Comparison of ENCODE assay signal across 2 cellular contexts in the genomic region with DNA sequence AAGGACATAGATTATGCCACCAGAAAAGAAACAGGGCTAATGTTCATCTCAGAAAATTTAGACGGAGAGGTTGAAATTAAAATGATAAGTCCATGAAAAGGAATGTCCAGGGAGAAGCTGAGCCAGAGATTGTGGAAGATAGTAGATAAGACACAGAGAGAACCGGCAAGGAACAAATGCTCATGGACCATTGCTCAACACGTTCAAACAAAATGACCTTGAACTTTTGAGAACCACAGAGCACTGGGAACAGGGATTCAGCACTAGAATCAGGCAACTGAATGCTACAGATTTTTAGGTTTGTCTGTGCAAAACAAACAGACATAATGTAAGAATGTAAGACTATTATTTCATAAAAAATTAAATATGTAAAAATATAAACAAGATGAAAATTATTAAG.
TF ChIP-seq lines count a peak whose summit lies in the region.

No MANE protein-coding gene starts in this region.

TF ChIP-seq in HepG2, 621 proteins besides CTCF, POLR2A, EP300 and RAD21 (continues in another document):
- TF ChIP-seq GATAD2A (CRISPR knock-in tag; IDR thresholded peaks at IDR 0.05) (peak; percentile 85), NR2F6 (IDR thresholded peaks at IDR 0.05) (peak; percentile 63), NR2F6 (CRISPR knock-in tag; IDR thresholded peaks at IDR 0.05) (peak; percentile 73), SOX6 (IDR thresholded peaks at IDR 0.05) (no peak), SOX6 (CRISPR knock-in tag; IDR thresholded peaks at IDR 0.05) (peak; percentile 43; the same call in 1 of the 2 replicates), ARNTL (CRISPR knock-in tag; IDR thresholded peaks at IDR 0.05) (no peak), ARID5B (CRISPR knock-in tag; IDR thresholded peaks at IDR 0.05) (peak; percentile 84), ELF3 (CRISPR knock-in tag; IDR thresholded peaks at IDR 0.05) (0 out of 2 replicates have a peak, but pooled peaks have one; percentile 16), KAT8 (CRISPR knock-in tag; IDR thresholded peaks at IDR 0.05) (0 out of 2 replicates have a peak, but pooled peaks have one; percentile 18), FOXO1 (CRISPR knock-in tag; IDR thresholded peaks at IDR 0.05) (peak; percentile 11; the same call in 1 of the 2 replicates), ZSCAN9 (CRISPR knock-in tag; IDR thresholded peaks at IDR 0.05; ENCODE audit: borderline replicate concordance) (no peak), HNF4A (CRISPR knock-in tag; IDR thresholded peaks at IDR 0.05) (peak; percentile 71), GTF2F1 (IDR thresholded peaks at IDR 0.05; ENCODE audit: low read length) (no peak), RARA (CRISPR knock-in tag; IDR thresholded peaks at IDR 0.05) (peak; percentile 88), NFIC (IDR thresholded peaks at IDR 0.05; ENCODE audit: low read length) (peak; percentile 41; the same call in 1 of the 2 replicates), SALL1 (CRISPR knock-in tag; IDR thresholded peaks at IDR 0.05) (peak; percentile 26; the same call in 1 of the 2 replicates), RCOR2 (CRISPR knock-in tag; IDR thresholded peaks at IDR 0.05) (peak; percentile 40; the same call in 1 of the 2 replicates), NR2F2 (IDR thresholded peaks at IDR 0.05; ENCODE audit: borderline replicate concordance, low read depth) (0 out of 2 replicates have a peak, but pooled peaks have one; percentile 47), ZNF331 (CRISPR knock-in tag; IDR thresholded peaks at IDR 0.05) (peak; percentile 15; the same call in 1 of the 2 replicates), ZNF724P (CRISPR knock-in tag; IDR thresholded peaks at IDR 0.05; ENCODE audit: borderline replicate concordance) (no peak), RXRB (CRISPR knock-in tag; IDR thresholded peaks at IDR 0.05; ENCODE audit: borderline replicate concordance) (peak; percentile 52; the same call in 1 of the 2 replicates), ZMYM3 (CRISPR knock-in tag; IDR thresholded peaks at IDR 0.05) (no peak), SOX13 (IDR thresholded peaks at IDR 0.05) (no peak), SOX13 (CRISPR knock-in tag; conservative IDR thresholded peaks at IDR 0.05 in 1 of 2, IDR thresholded peaks at IDR 0.05 in 1 of 2) (peak in 1 of 2 experiments; percentile 53; a peak in 2 of 4 replicates), NR2F1 (CRISPR knock-in tag; IDR thresholded peaks at IDR 0.05) (peak; percentile 23 to 36; a peak in 1 of 4 replicates), ZFY (CRISPR knock-in tag; IDR thresholded peaks at IDR 0.05) (no peak), NCOA2 (CRISPR knock-in tag; IDR thresholded peaks at IDR 0.05) (peak; percentile 56), ZNF644 (CRISPR knock-in tag; IDR thresholded peaks at IDR 0.05; ENCODE audit: low read depth) (0 out of 2 replicates have a peak, but pooled peaks have one; percentile 17), HNF4G (IDR thresholded peaks at IDR 0.05; ENCODE audit: borderline replicate concordance, low read depth, low read length) (peak; percentile 27; the same call in 1 of the 2 replicates), HNF4G (CRISPR knock-in tag; IDR thresholded peaks at IDR 0.05; ENCODE audit: borderline replicate concordance, low read depth) (no peak), RBM39 (IDR thresholded peaks at IDR 0.05; ENCODE audit: low read depth, low read length, poor library complexity, severe bottlenecking) (no peak), TCF7 (IDR thresholded peaks at IDR 0.05; ENCODE audit: low read depth) (peak; percentile 48), ZNF691 (CRISPR knock-in tag; IDR thresholded peaks at IDR 0.05; ENCODE audit: borderline replicate concordance, low read depth) (peak; percentile 47; the same call in 1 of the 2 replicates)
- TF ChIP-seq, protein P1, sequence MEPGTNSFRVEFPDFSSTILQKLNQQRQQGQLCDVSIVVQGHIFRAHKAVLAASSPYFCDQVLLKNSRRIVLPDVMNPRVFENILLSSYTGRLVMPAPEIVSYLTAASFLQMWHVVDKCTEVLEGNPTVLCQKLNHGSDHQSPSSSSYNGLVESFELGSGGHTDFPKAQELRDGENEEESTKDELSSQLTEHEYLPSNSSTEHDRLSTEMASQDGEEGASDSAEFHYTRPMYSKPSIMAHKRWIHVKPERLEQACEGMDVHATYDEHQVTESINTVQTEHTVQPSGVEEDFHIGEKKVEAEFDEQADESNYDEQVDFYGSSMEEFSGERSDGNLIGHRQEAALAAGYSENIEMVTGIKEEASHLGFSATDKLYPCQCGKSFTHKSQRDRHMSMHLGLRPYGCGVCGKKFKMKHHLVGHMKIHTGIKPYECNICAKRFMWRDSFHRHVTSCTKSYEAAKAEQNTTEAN (CRISPR knock-in tag; conservative IDR thresholded peaks at IDR 0.05), result 0 out of 2 replicates have a peak, but pooled peaks have one; percentile 25

TF ChIP-seq in SK-N-SH, 30 proteins besides CTCF, POLR2A, EP300 and RAD21:
- TF ChIP-seq RXRA (IDR thresholded peaks at IDR 0.05; ENCODE audit: borderline replicate concordance, low read depth), result no peak
- TF ChIP-seq MEF2A (IDR thresholded peaks at IDR 0.05; ENCODE audit: borderline replicate concordance, low read depth), result no peak
- TF ChIP-seq IRF3 (IDR thresholded peaks at IDR 0.05; ENCODE audit: low read depth, low read length), result no peak
- TF ChIP-seq JUND (IDR thresholded peaks at IDR 0.05), result no peak
- TF ChIP-seq, protein P2, sequence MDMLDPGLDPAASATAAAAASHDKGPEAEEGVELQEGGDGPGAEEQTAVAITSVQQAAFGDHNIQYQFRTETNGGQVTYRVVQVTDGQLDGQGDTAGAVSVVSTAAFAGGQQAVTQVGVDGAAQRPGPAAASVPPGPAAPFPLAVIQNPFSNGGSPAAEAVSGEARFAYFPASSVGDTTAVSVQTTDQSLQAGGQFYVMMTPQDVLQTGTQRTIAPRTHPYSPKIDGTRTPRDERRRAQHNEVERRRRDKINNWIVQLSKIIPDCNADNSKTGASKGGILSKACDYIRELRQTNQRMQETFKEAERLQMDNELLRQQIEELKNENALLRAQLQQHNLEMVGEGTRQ (IDR thresholded peaks at IDR 0.05; ENCODE audit: borderline replicate concordance, low read depth, low read length), result no peak
- no peak for TF ChIP-seq SMC3 (IDR thresholded peaks at IDR 0.05; ENCODE audit: low read depth, low read length)
- TF ChIP-seq POLR2AphosphoS5 (IDR thresholded peaks at IDR 0.05; ENCODE audit: low read depth, low read length), result no peak
- TF ChIP-seq SIN3A (IDR thresholded peaks at IDR 0.05; ENCODE audit: borderline replicate concordance, low read depth, low read length), result no peak
- TF ChIP-seq TAF1 (IDR thresholded peaks at IDR 0.05; ENCODE audit: borderline replicate concordance, low read depth, low read length), result no peak
- no peak for TF ChIP-seq NFIC (IDR thresholded peaks at IDR 0.05; ENCODE audit: borderline replicate concordance)
- no peak for TF ChIP-seq TEAD4 (IDR thresholded peaks at IDR 0.05; ENCODE audit: borderline replicate concordance, insufficient read depth)
- TF ChIP-seq FOSL2 (IDR thresholded peaks at IDR 0.05; ENCODE audit: borderline replicate concordance, low read depth), result no peak
- TF ChIP-seq RCOR1 (IDR thresholded peaks at IDR 0.05; ENCODE audit: low read length), result no peak
- TF ChIP-seq, protein P3, sequence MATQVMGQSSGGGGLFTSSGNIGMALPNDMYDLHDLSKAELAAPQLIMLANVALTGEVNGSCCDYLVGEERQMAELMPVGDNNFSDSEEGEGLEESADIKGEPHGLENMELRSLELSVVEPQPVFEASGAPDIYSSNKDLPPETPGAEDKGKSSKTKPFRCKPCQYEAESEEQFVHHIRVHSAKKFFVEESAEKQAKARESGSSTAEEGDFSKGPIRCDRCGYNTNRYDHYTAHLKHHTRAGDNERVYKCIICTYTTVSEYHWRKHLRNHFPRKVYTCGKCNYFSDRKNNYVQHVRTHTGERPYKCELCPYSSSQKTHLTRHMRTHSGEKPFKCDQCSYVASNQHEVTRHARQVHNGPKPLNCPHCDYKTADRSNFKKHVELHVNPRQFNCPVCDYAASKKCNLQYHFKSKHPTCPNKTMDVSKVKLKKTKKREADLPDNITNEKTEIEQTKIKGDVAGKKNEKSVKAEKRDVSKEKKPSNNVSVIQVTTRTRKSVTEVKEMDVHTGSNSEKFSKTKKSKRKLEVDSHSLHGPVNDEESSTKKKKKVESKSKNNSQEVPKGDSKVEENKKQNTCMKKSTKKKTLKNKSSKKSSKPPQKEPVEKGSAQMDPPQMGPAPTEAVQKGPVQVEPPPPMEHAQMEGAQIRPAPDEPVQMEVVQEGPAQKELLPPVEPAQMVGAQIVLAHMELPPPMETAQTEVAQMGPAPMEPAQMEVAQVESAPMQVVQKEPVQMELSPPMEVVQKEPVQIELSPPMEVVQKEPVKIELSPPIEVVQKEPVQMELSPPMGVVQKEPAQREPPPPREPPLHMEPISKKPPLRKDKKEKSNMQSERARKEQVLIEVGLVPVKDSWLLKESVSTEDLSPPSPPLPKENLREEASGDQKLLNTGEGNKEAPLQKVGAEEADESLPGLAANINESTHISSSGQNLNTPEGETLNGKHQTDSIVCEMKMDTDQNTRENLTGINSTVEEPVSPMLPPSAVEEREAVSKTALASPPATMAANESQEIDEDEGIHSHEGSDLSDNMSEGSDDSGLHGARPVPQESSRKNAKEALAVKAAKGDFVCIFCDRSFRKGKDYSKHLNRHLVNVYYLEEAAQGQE (IDR thresholded peaks at IDR 0.05; ENCODE audit: low read depth, low read length), result no peak
- TF ChIP-seq MXI1 (IDR thresholded peaks at IDR 0.05; ENCODE audit: low read depth, low read length), result no peak
- TF ChIP-seq FOXM1 (IDR thresholded peaks at IDR 0.05; ENCODE audit: low read depth), result no peak
- TF ChIP-seq GABPA (IDR thresholded peaks at IDR 0.05; ENCODE audit: low read depth), result no peak
